Comparison of ENCODE assay signal across 8 cellular contexts in genomic region chr12:64780220-64780530, GRCh38. TPM values are rescaled to one million over a fixed set of nuclear protein-coding genes. Genes with fewer than 3 reads are reported as not detected.
DNase-seq lines count a peak whose midpoint lies in the region; ATAC-seq, FAIRE-seq and TF ChIP-seq lines count a peak whose summit lies in the region.

No MANE protein-coding gene starts in this region.

- H3K4me3 ChIP-seq in CD4-positive, CD25-positive, alpha-beta regulatory T cell (ENCODE audit: low read depth, low read length): no peak overlapping the region
- H3K4me3 ChIP-seq in HUES6 (ENCODE audit: low read depth, low read length) (peak overlapping the region; percentile 60), cardiac fibroblast (replicated peaks in 1 of 2; ENCODE audit: low read depth in 2 of 2, low read length in 2 of 2) (peak overlapping the region; percentile 22 to 28)

- no peak overlapping the region for H3K27ac ChIP-seq in CD4-positive, CD25-positive, alpha-beta regulatory T cell (ENCODE audit: insufficient read depth, low read length, poor library complexity, severe bottlenecking)
- H3K27ac ChIP-seq in HUES6 (ENCODE audit: low read depth, low read length): no peak overlapping the region

- no peaks in the 10 kb centered on the region for H3K36me3 ChIP-seq in CD4-positive, CD25-positive, alpha-beta regulatory T cell (ENCODE audit: control insufficient read depth, insufficient read depth, low read length)
- H3K36me3 ChIP-seq in HUES6 (ENCODE audit: control insufficient read depth, insufficient read depth, low read length): no peaks in the 10 kb centered on the region

- peak overlapping the region; percentile 31 for H3K9ac ChIP-seq in HUES6 (ENCODE audit: low read length)

- TF ChIP-seq CTCF in cardiac fibroblast (IDR thresholded peaks at IDR 0.05; ENCODE audit: low read depth, low read length): no peak
- TF ChIP-seq CTCF in natural killer cell (IDR thresholded peaks at IDR 0.05): no peak

- FAIRE-seq in frontal cortex (lab: Jason Lieb, UNC): no peak

- H3K4me1 ChIP-seq in CD4-positive, CD25-positive, alpha-beta regulatory T cell (ENCODE audit: control insufficient read depth, insufficient read depth, low read length, poor library complexity, severe bottlenecking): peaks cover 24% of the 10 kb centered on the region
- H3K4me1 ChIP-seq in HUES6 (ENCODE audit: control insufficient read depth, insufficient read depth, low read length): no peaks in the 10 kb centered on the region

- peak overlapping the region; percentile 55 to 79 (median 76) for H3K4me3 Mint-ChIP-seq in CD4-positive, CD25-positive, alpha-beta regulatory T cell
- peak overlapping the region; percentile 87 for H3K4me3 Mint-ChIP-seq in natural killer cell

- H3K9me3 ChIP-seq in CD4-positive, CD25-positive, alpha-beta regulatory T cell (ENCODE audit: control insufficient read depth in 2 of 2, low read length in 2 of 2): peaks cover 16 to 19% of the 10 kb centered on the region in 2 experiments
- H3K9me3 ChIP-seq in HUES6 (ENCODE audit: control insufficient read depth, insufficient read depth, low read depth, low read length): no peaks in the 10 kb centered on the region

- H3K27ac Mint-ChIP-seq in CD4-positive, CD25-positive, alpha-beta regulatory T cell: no peak overlapping the region
- peak overlapping the region in 1 of 2 donors; percentile 40 for H3K27ac Mint-ChIP-seq in natural killer cell

- peaks cover 52% of the 10 kb centered on the region for H3K27me3 ChIP-seq in CD4-positive, CD25-positive, alpha-beta regulatory T cell (ENCODE audit: control insufficient read depth, insufficient read depth, low read length)
- H3K27me3 ChIP-seq in HUES6 (ENCODE audit: control insufficient read depth, insufficient read depth, low read length): peaks cover 77% of the 10 kb centered on the region

- H3K36me3 Mint-ChIP-seq in CD4-positive, CD25-positive, alpha-beta regulatory T cell: no peaks in the 10 kb centered on the region
- H3K36me3 Mint-ChIP-seq in natural killer cell: peaks cover 23% of the 10 kb centered on the region

- peaks cover 2 to 28% (median 11%) of the 10 kb centered on the region in 7 donors for H3K9me3 Mint-ChIP-seq in CD4-positive, CD25-positive, alpha-beta regulatory T cell
- peaks cover 2 to 18% of the 10 kb centered on the region in 2 donors for H3K9me3 Mint-ChIP-seq in natural killer cell

- DNase-seq in CD4-positive, CD25-positive, alpha-beta regulatory T cell: no peak
- DNase-seq in cardiac fibroblast (ENCODE audit: low read depth in 2 of 2) (no peak), natural killer cell (no peak), glomerular visceral epithelial cell (ENCODE audit: extremely low spot score) (no peak), frontal cortex (ENCODE audit: low spot score in 2 of 2) (no peak)
- DNase-seq in stimulated activated CD4-positive, alpha-beta T cell treated with anti-CD3 and anti-CD28 coated beads, Interleukin-4, amount 100 ng/mL, for 24 hours: no peak

- no peak for ATAC-seq in CD4-positive, CD25-positive, alpha-beta regulatory T cell (ENCODE audit: low read depth in 2 of 2)
- ATAC-seq in natural killer cell (peak in 1 of 3 donors; percentile 45), GM21528 (IDR thresholded peaks at IDR 0.05; ENCODE audit: low FRiP score, unreplicated experiment) (no peak)

- intact Hi-C loops in natural killer cell (cut with micrococcal nuclease): no loop called here

- peaks cover 8 to 19% (median 12%) of the 10 kb centered on the region in 4 donors for H3K4me1 Mint-ChIP-seq in CD4-positive, CD25-positive, alpha-beta regulatory T cell
- H3K4me1 Mint-ChIP-seq in natural killer cell: peaks cover 15 to 25% of the 10 kb centered on the region in 2 donors

- peaks cover 87% of the 10 kb centered on the region for H3K27me3 Mint-ChIP-seq in CD4-positive, CD25-positive, alpha-beta regulatory T cell
- peaks cover 45 to 58% of the 10 kb centered on the region in 2 donors for H3K27me3 Mint-ChIP-seq in natural killer cell (ENCODE audit: low read depth in 2 of 2)

RNA-seq across cellular contexts. Expression of gene GNS, which starts 21.0 kb away (rescaled TPM):
- total RNA-seq in CD4-positive, CD25-positive, alpha-beta regulatory T cell: 25.0 TPM
- 10 to 100 TPM; 40.6 to 51.5 (median 41.6) TPM for polyA plus RNA-seq in CD4-positive, CD25-positive, alpha-beta regulatory T cell
- 10 to 100 TPM; 51.9 to 73.9 (median 59.7) TPM for total RNA-seq in natural killer cell
- total RNA-seq in frontal cortex: 45.2 TPM

RNA-seq across cellular contexts. Expression of gene TBC1D30, which starts 44.3 kb away (rescaled TPM):
- 0.12 TPM for total RNA-seq in CD4-positive, CD25-positive, alpha-beta regulatory T cell
- polyA plus RNA-seq in CD4-positive, CD25-positive, alpha-beta regulatory T cell: under 1 TPM in 2 of 4 donors, not detected in 2; 0.07 to 0.25 TPM
- 1 to 10 TPM; 2.8 to 5.8 (median 4.7) TPM for total RNA-seq in natural killer cell
- total RNA-seq in frontal cortex: 59.1 TPM
